1 cellular context compared by ENCODE assay signal in the genomic region with DNA sequence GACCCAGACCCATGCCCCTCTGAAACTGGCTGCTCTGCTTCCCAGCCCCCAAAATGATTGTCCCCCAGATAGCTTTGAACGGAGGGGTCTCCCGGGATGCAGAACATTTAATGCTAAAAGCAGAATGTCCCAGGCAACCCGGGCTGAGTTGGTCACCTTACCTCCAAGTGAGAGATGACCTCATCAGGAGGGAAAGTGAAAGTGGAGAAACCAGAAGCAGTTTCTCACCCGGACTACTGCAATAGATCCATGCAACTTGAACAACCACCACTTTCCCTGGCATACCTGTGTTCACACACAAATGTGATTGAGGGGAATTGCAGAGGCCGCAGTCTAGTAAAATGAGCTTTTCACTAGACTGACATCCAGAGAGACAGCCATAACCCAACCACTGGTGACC.
A peak's percentile ranks its signal among the peaks of the same experiment; 100 is the strongest.
TF ChIP-seq lines count a peak whose summit lies in the region.

No MANE protein-coding gene starts in this region.

TF ChIP-seq in HepG2, 621 proteins besides CTCF, POLR2A, EP300 and RAD21 (continued from another document):
- TF ChIP-seq, protein P1, sequence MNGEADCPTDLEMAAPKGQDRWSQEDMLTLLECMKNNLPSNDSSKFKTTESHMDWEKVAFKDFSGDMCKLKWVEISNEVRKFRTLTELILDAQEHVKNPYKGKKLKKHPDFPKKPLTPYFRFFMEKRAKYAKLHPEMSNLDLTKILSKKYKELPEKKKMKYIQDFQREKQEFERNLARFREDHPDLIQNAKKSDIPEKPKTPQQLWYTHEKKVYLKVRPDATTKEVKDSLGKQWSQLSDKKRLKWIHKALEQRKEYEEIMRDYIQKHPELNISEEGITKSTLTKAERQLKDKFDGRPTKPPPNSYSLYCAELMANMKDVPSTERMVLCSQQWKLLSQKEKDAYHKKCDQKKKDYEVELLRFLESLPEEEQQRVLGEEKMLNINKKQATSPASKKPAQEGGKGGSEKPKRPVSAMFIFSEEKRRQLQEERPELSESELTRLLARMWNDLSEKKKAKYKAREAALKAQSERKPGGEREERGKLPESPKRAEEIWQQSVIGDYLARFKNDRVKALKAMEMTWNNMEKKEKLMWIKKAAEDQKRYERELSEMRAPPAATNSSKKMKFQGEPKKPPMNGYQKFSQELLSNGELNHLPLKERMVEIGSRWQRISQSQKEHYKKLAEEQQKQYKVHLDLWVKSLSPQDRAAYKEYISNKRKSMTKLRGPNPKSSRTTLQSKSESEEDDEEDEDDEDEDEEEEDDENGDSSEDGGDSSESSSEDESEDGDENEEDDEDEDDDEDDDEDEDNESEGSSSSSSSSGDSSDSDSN (CRISPR knock-in tag; IDR thresholded peaks at IDR 0.05): no peak
- no peak for TF ChIP-seq KLF15 (CRISPR knock-in tag; IDR thresholded peaks at IDR 0.05; ENCODE audit: borderline replicate concordance)
- TF ChIP-seq HMGXB4 (CRISPR knock-in tag; IDR thresholded peaks at IDR 0.05; ENCODE audit: borderline replicate concordance in 1 of 2, low read depth in 1 of 2): 0 out of 4 replicates have a peak, but pooled peaks of 1 of the 2 experiments have one; percentile 43
- 0 out of 2 replicates have a peak, but pooled peaks have one; percentile 49 for TF ChIP-seq ZNF547 (CRISPR knock-in tag; IDR thresholded peaks at IDR 0.05)
- no peak for TF ChIP-seq ETS1 (CRISPR knock-in tag; IDR thresholded peaks at IDR 0.05)
- TF ChIP-seq MTA3 (CRISPR knock-in tag; IDR thresholded peaks at IDR 0.05): no peak
- TF ChIP-seq TFDP2 (CRISPR knock-in tag; IDR thresholded peaks at IDR 0.05): no peak
- TF ChIP-seq SNAI1 (CRISPR knock-in tag; IDR thresholded peaks at IDR 0.05; ENCODE audit: borderline replicate concordance): no peak
- no peak for TF ChIP-seq ZNF430 (CRISPR knock-in tag; IDR thresholded peaks at IDR 0.05)
- TF ChIP-seq, protein P2, sequence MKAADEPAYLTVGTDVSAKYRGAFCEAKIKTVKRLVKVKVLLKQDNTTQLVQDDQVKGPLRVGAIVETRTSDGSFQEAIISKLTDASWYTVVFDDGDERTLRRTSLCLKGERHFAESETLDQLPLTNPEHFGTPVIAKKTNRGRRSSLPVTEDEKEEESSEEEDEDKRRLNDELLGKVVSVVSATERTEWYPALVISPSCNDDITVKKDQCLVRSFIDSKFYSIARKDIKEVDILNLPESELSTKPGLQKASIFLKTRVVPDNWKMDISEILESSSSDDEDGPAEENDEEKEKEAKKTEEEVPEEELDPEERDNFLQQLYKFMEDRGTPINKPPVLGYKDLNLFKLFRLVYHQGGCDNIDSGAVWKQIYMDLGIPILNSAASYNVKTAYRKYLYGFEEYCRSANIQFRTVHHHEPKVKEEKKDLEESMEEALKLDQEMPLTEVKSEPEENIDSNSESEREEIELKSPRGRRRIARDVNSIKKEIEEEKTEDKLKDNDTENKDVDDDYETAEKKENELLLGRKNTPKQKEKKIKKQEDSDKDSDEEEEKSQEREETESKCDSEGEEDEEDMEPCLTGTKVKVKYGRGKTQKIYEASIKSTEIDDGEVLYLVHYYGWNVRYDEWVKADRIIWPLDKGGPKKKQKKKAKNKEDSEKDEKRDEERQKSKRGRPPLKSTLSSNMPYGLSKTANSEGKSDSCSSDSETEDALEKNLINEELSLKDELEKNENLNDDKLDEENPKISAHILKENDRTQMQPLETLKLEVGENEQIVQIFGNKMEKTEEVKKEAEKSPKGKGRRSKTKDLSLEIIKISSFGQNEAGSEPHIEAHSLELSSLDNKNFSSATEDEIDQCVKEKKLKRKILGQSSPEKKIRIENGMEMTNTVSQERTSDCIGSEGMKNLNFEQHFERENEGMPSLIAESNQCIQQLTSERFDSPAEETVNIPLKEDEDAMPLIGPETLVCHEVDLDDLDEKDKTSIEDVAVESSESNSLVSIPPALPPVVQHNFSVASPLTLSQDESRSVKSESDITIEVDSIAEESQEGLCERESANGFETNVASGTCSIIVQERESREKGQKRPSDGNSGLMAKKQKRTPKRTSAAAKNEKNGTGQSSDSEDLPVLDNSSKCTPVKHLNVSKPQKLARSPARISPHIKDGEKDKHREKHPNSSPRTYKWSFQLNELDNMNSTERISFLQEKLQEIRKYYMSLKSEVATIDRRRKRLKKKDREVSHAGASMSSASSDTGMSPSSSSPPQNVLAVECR (CRISPR knock-in tag; IDR thresholded peaks at IDR 0.05; ENCODE audit: borderline replicate concordance): 0 out of 2 replicates have a peak, but pooled peaks have one; percentile 7
- 0 out of 2 replicates have a peak, but pooled peaks have one; percentile 25 for TF ChIP-seq ZNF230 (CRISPR knock-in tag; IDR thresholded peaks at IDR 0.05)
- TF ChIP-seq ARID2 (CRISPR knock-in tag; IDR thresholded peaks at IDR 0.05; ENCODE audit: borderline replicate concordance): 0 out of 2 replicates have a peak, but pooled peaks have one; percentile 48
- TF ChIP-seq ZNF138 (CRISPR knock-in tag; IDR thresholded peaks at IDR 0.05; ENCODE audit: low read depth): no peak
